Comparison of ENCODE assay signal across 21 cellular contexts in genomic region chr7:38102486-38102885, GRCh38.
A peak's percentile ranks its signal among the peaks of the same experiment; 100 is the strongest.
DNase-seq lines count a peak whose midpoint lies in the region; ATAC-seq and TF ChIP-seq lines count a peak whose summit lies in the region.
"Had no signal": no experiment of that assay in that cellular context is flagged by ENCODE, and none has a peak within 500 bp of the region (broad histone marks: within the 10 kb centered on the region; RNA-seq: fewer than 3 reads in every experiment).

No MANE protein-coding gene starts in this region.

- no peak overlapping the region for H3K4me3 ChIP-seq in adipocyte (ENCODE audit: low read length)
- H3K4me3 ChIP-seq in fibroblast of mammary gland (ENCODE audit: control insufficient read depth, low read depth, low read length): no peak overlapping the region
- no peak overlapping the region for H3K4me3 ChIP-seq in retinal pigment epithelial cell (ENCODE audit: low read length)
- H3K4me3 ChIP-seq: dorsolateral prefrontal cortex, PC-9, testis had no signal

- H3K9me3 ChIP-seq in adipocyte (ENCODE audit: control insufficient read depth, low read length): no peaks in the 10 kb centered on the region
- H3K9me3 ChIP-seq: testis had no signal

- no peak for TF ChIP-seq CTCF in fibroblast of mammary gland (conservative IDR thresholded peaks at IDR 0.05; ENCODE audit: control insufficient read depth, insufficient read depth, low read depth, low read length)
- no peak for TF ChIP-seq CTCF in retinal pigment epithelial cell (conservative IDR thresholded peaks at IDR 0.05; ENCODE audit: low read depth, low read length)

- DNase-seq in GM04503 (ENCODE audit: low read depth) (peak; percentile 34), adipocyte (ENCODE audit: low read depth) (peak; percentile 85), fibroblast of mammary gland (ENCODE audit: low read depth) (peak; percentile 22), retinal pigment epithelial cell (ENCODE audit: low read depth) (peak; percentile 2), iPS-NIHi7 (ENCODE audit: extremely low spot score) (no peak)
- no peak for DNase-seq in activated CD8-positive, alpha-beta memory T cell treated with anti-CD3 and anti-CD28 coated beads, Interleukin-2, amount 10 ng/mL, durations not matched to agents 7 days and 5 days
- DNase-seq: activated CD8-positive, alpha-beta memory T cell treated with anti-CD3 and anti-CD28 coated beads, Interleukin-2, amount 50 U/mL, for 48 hours; activated gamma-delta T cell; Calu3; dorsolateral prefrontal cortex; GOT3; left cardiac atrium; MV-4-11; NCI-H2029; PC-9; posterior cingulate gyrus; testis had no signal

- peaks cover 5% of the 10 kb centered on the region for H3K36me3 Mint-ChIP-seq in activated CD8-positive, alpha-beta memory T cell treated with anti-CD3 and anti-CD28 coated beads, Interleukin-2, amount 10 ng/mL, durations not matched to agents 7 days and 5 days
- H3K36me3 Mint-ChIP-seq: IgD-negative memory B cell; stimulated activated effector memory CD8-positive, alpha-beta T cell treated with anti-CD3 and anti-CD28 coated beads, Interleukin-12 subunit alpha, Interleukin-12 subunit beta, amount 100 ng/mL, for 72 hours had no signal

- H3K4me1 ChIP-seq in adipocyte (ENCODE audit: control insufficient read depth, insufficient read depth, low read length): peaks cover 7% of the 10 kb centered on the region
- H3K4me1 ChIP-seq: testis had no signal

- CTCF ChIA-PET in activated CD8-positive, alpha-beta memory T cell treated with anti-CD3 and anti-CD28 coated beads, Interleukin-2, amount 10 ng/mL, durations not matched to agents 7 days and 5 days (lab: Charles Lee): interaction anchor here (0.8 to 1.6 kb wide), 3 partner anchors 216 to 274 kb away, joined by 3 to 4 read pairs (median 3); no protein-coding TSS in a partner anchor

- no peak overlapping the region for H3K4me3 Mint-ChIP-seq in activated CD8-positive, alpha-beta memory T cell treated with anti-CD3 and anti-CD28 coated beads, Interleukin-2, amount 10 ng/mL, durations not matched to agents 7 days and 5 days
- H3K4me3 Mint-ChIP-seq: IgD-negative memory B cell; nephron; stimulated activated effector memory CD8-positive, alpha-beta T cell treated with anti-CD3 and anti-CD28 coated beads, Interleukin-12 subunit alpha, Interleukin-12 subunit beta, amount 100 ng/mL, for 72 hours had no signal

- H3K9me3 Mint-ChIP-seq in activated CD8-positive, alpha-beta memory T cell treated with anti-CD3 and anti-CD28 coated beads, Interleukin-2, amount 10 ng/mL, durations not matched to agents 7 days and 5 days (ENCODE audit: low read depth): peaks cover 12% of the 10 kb centered on the region
- H3K9me3 Mint-ChIP-seq: stimulated activated effector memory CD8-positive, alpha-beta T cell treated with anti-CD3 and anti-CD28 coated beads, Interleukin-12 subunit alpha, Interleukin-12 subunit beta, amount 100 ng/mL, for 72 hours had no signal

- peaks cover 20% of the 10 kb centered on the region for H3K27me3 Mint-ChIP-seq in activated CD8-positive, alpha-beta memory T cell treated with anti-CD3 and anti-CD28 coated beads, Interleukin-2, amount 10 ng/mL, durations not matched to agents 7 days and 5 days

- H3K27me3 ChIP-seq in adipocyte (replicated peaks; ENCODE audit: control insufficient read depth, insufficient read depth, low read length): no peaks in the 10 kb centered on the region
- H3K27me3 ChIP-seq: dorsolateral prefrontal cortex, testis had no signal

- H3K36me3 ChIP-seq in adipocyte (ENCODE audit: control insufficient read depth, insufficient read depth, low read length, severe bottlenecking): no peaks in the 10 kb centered on the region

- H3K27ac Mint-ChIP-seq in activated CD8-positive, alpha-beta memory T cell treated with anti-CD3 and anti-CD28 coated beads, Interleukin-2, amount 10 ng/mL, durations not matched to agents 7 days and 5 days: no peak overlapping the region
- H3K27ac Mint-ChIP-seq: IgD-negative memory B cell; stimulated activated effector memory CD8-positive, alpha-beta T cell treated with anti-CD3 and anti-CD28 coated beads, Interleukin-12 subunit alpha, Interleukin-12 subunit beta, amount 100 ng/mL, for 72 hours had no signal

- no peak overlapping the region for H3K9ac ChIP-seq in adipocyte (ENCODE audit: low read length)

- H3K4me1 Mint-ChIP-seq in activated CD8-positive, alpha-beta memory T cell treated with anti-CD3 and anti-CD28 coated beads, Interleukin-2, amount 10 ng/mL, durations not matched to agents 7 days and 5 days: peaks cover 2% of the 10 kb centered on the region
- H3K4me1 Mint-ChIP-seq: IgD-negative memory B cell; stimulated activated effector memory CD8-positive, alpha-beta T cell treated with anti-CD3 and anti-CD28 coated beads, Interleukin-12 subunit alpha, Interleukin-12 subunit beta, amount 100 ng/mL, for 72 hours had no signal

- no peak for ATAC-seq in GM19467 (IDR thresholded peaks at IDR 0.05; ENCODE audit: unreplicated experiment)
- no peak for ATAC-seq in activated CD8-positive, alpha-beta memory T cell treated with anti-CD3 and anti-CD28 coated beads, Interleukin-2, amount 10 ng/mL, durations not matched to agents 7 days and 5 days
- ATAC-seq: left cardiac atrium; stimulated activated effector memory CD8-positive, alpha-beta T cell treated with anti-CD3 and anti-CD28 coated beads, Interleukin-12 subunit alpha, Interleukin-12 subunit beta, amount 100 ng/mL, for 72 hours had no signal

Comparison
In these comparisons a context has a peak if more than half of its experiments do, and no peak if none do; other contexts are left out.
1. DNase-seq: peak in GM04503 (single experiment), adipocyte (single experiment), fibroblast of mammary gland (single experiment) and retinal pigment epithelial cell (single experiment); none in iPS-NIHi7 (single experiment) and activated CD8-positive, alpha-beta memory T cell treated with anti-CD3 and anti-CD28 coated beads, Interleukin-2, amount 10 ng/mL, durations not matched to agents 7 days and 5 days (single experiment).